ENCODE assay signal across 31 cellular contexts in genomic region chr5:15516486-15516885, GRCh38. TPM values are rescaled to one million over a fixed set of nuclear protein-coding genes. Genes with fewer than 3 reads are reported as not detected.
"Had no signal": no experiment of that assay in that cellular context is flagged by ENCODE, and none has a peak within 500 bp of the region (broad histone marks: within the 10 kb centered on the region; RNA-seq: fewer than 3 reads in every experiment).

No MANE protein-coding gene starts in this region.

- H3K27ac ChIP-seq: body of pancreas, breast epithelium, SJCRH30, SK-N-MC had no signal

- H3K4me1 Mint-ChIP-seq: activated CD4-positive, alpha-beta T cell treated with anti-CD3 and anti-CD28 coated beads for 36 hours; activated CD4-positive, alpha-beta T cell treated with anti-CD3 and anti-CD28 coated beads, Interleukin-2, amount 10 ng/mL, durations not matched to agents 7 days and 5 days; activated naive CD4-positive, alpha-beta T cell treated with anti-CD3 and anti-CD28 coated beads, Interleukin-2, amount 50 U/mL, for 24 hours; activated naive CD8-positive, alpha-beta T cell treated with anti-CD3 and anti-CD28 coated beads, Interleukin-2, amount 10 ng/mL, durations not matched to agents 7 days and 5 days had no signal

- H3K4me3 Mint-ChIP-seq: activated CD4-positive, alpha-beta T cell treated with anti-CD3 and anti-CD28 coated beads for 36 hours; activated CD4-positive, alpha-beta T cell treated with anti-CD3 and anti-CD28 coated beads, Interleukin-2, amount 10 ng/mL, durations not matched to agents 7 days and 5 days; activated CD8-positive, alpha-beta T cell treated with anti-CD3 and anti-CD28 coated beads, Interleukin-2, amount 10 ng/mL, durations not matched to agents 7 days and 5 days; activated naive CD4-positive, alpha-beta T cell treated with anti-CD3 and anti-CD28 coated beads, Interleukin-2, amount 50 U/mL, for 24 hours; activated naive CD8-positive, alpha-beta T cell treated with anti-CD3 and anti-CD28 coated beads, Interleukin-2, amount 10 ng/mL, durations not matched to agents 7 days and 5 days; activated T-cell treated with anti-CD3 and anti-CD28 coated beads, Interleukin-2, amount 50 U/mL, for 24 hours; T-helper 1 cell treated with Interleukin-12 subunit alpha and Interleukin-12 subunit beta and Interleukin-4 antibody, amounts not matched to agents 30 μg/mL and 1 μg/mL, for 36 hours; T-helper 2 cell treated with Interferon-gamma antibody and Interleukin-4, amounts not matched to agents 5 μg/mL and 100 μg/mL, for 36 hours had no signal

- H3K36me3 Mint-ChIP-seq: activated naive CD4-positive, alpha-beta T cell treated with anti-CD3 and anti-CD28 coated beads, Interleukin-2, amount 50 U/mL, for 24 hours; activated naive CD8-positive, alpha-beta T cell treated with anti-CD3 and anti-CD28 coated beads, Interleukin-2, amount 10 ng/mL, durations not matched to agents 7 days and 5 days had no signal

- H3K9me3 Mint-ChIP-seq: activated CD4-positive, alpha-beta T cell treated with anti-CD3 and anti-CD28 coated beads, Interleukin-2, amount 10 ng/mL, durations not matched to agents 7 days and 5 days; activated naive CD4-positive, alpha-beta T cell treated with anti-CD3 and anti-CD28 coated beads, Interleukin-2, amount 50 U/mL, for 24 hours had no signal

- H3K27me3 Mint-ChIP-seq: activated CD4-positive, alpha-beta T cell treated with anti-CD3 and anti-CD28 coated beads, Interleukin-2, amount 10 ng/mL, durations not matched to agents 7 days and 5 days; activated naive CD4-positive, alpha-beta T cell treated with anti-CD3 and anti-CD28 coated beads, Interleukin-2, amount 50 U/mL, for 24 hours; activated naive CD8-positive, alpha-beta T cell treated with anti-CD3 and anti-CD28 coated beads, Interleukin-2, amount 10 ng/mL, durations not matched to agents 7 days and 5 days; activated T-cell treated with anti-CD3 and anti-CD28 coated beads, Interleukin-2, amount 50 U/mL, for 24 hours had no signal

- H3K27me3 ChIP-seq: body of pancreas, breast epithelium, MG63, SJCRH30 had no signal

- H3K4me3 ChIP-seq: body of pancreas, breast epithelium, MG63, SJCRH30, SK-N-MC had no signal

- H3K36me3 ChIP-seq: breast epithelium had no signal

- DNase-seq: activated CD4-positive, alpha-beta T cell treated with anti-CD3 and anti-CD28 coated beads for 36 hours; activated CD4-positive, alpha-beta T cell treated with anti-CD3 and anti-CD28 coated beads, Interleukin-2, amount 10 ng/mL, durations not matched to agents 7 days and 5 days; activated CD4-positive, alpha-beta T cell treated with anti-CD3 and anti-CD28 coated beads, Interleukin-2, amount 50 U/mL, for 48 hours; activated CD8-positive, alpha-beta T cell treated with anti-CD3 and anti-CD28 coated beads, Interleukin-2, amount 10 ng/mL, durations not matched to agents 7 days and 5 days; activated gamma-delta T cell; activated naive CD4-positive, alpha-beta T cell treated with Interleukin-2 at 50 U/mL for 16 hours; activated naive CD8-positive, alpha-beta T cell treated with anti-CD3 and anti-CD28 coated beads, Interleukin-2, amount 10 ng/mL, durations not matched to agents 7 days and 5 days; activated T-cell treated with anti-CD3 and anti-CD28 coated beads, Interleukin-2, amount 50 U/mL, for 24 hours; amygdala; body of pancreas; Kasumi-1; KG1; MG63; NCI-H1105; NCI-H1417 treated with DMSO at 0.1 percent for 48 hours; NCI-H187 treated with DMSO at 0.1 percent for 48 hours; NCI-H2081; NCI-H2171 treated with DMSO at 0.1 percent for 48 hours; NCI-H2227 treated with DMSO at 0.1 percent for 48 hours; NCI-H446; NCI-H510A treated with DMSO at 0.1 percent for 48 hours; NCI-H526 treated with DMSO at 0.1 percent for 48 hours; NCI-H82; SHP77; SJCRH30 had no signal

- H3K4me1 ChIP-seq: body of pancreas, breast epithelium, SJCRH30 had no signal

- H3K9me3 ChIP-seq: body of pancreas, breast epithelium, SJCRH30 had no signal

- H3K27ac Mint-ChIP-seq: activated CD4-positive, alpha-beta T cell treated with anti-CD3 and anti-CD28 coated beads for 36 hours; activated CD4-positive, alpha-beta T cell treated with anti-CD3 and anti-CD28 coated beads, Interleukin-2, amount 10 ng/mL, durations not matched to agents 7 days and 5 days; activated CD8-positive, alpha-beta T cell treated with anti-CD3 and anti-CD28 coated beads, Interleukin-2, amount 10 ng/mL, durations not matched to agents 7 days and 5 days; activated naive CD4-positive, alpha-beta T cell treated with anti-CD3 and anti-CD28 coated beads, Interleukin-2, amount 50 U/mL, for 24 hours; activated naive CD8-positive, alpha-beta T cell treated with anti-CD3 and anti-CD28 coated beads, Interleukin-2, amount 10 ng/mL, durations not matched to agents 7 days and 5 days; activated T-cell treated with anti-CD3 and anti-CD28 coated beads, Interleukin-2, amount 50 U/mL, for 24 hours; activated T-helper 2 cell treated with anti-CD3 and anti-CD28 coated beads, Interferon-gamma antibody, Interleukin-2, Interleukin-4, amounts not matched to agents 10 μg/mL and 5 μg/mL and 100 μg/mL, durations not matched to agents 14 hours and 24 hours and 36 hours; T-helper 1 cell treated with Interleukin-12 subunit alpha and Interleukin-12 subunit beta and Interleukin-4 antibody, amounts not matched to agents 30 μg/mL and 1 μg/mL, for 36 hours; T-helper 2 cell treated with Interferon-gamma antibody and Interleukin-4, amounts not matched to agents 5 μg/mL and 100 μg/mL, for 36 hours had no signal

RNA-seq across cellular contexts. Expression of gene FBXL7, which starts 16.5 kb away (rescaled TPM):
- total RNA-seq: activated CD4-positive, alpha-beta T cell treated with anti-CD3 and anti-CD28 coated beads for 36 hours; activated CD4-positive, alpha-beta T cell treated with anti-CD3 and anti-CD28 coated beads, Interleukin-2, amount 10 ng/mL, durations not matched to agents 7 days and 5 days; activated CD8-positive, alpha-beta T cell treated with anti-CD3 and anti-CD28 coated beads, Interleukin-2, amount 10 ng/mL, durations not matched to agents 7 days and 5 days; activated naive CD8-positive, alpha-beta T cell treated with anti-CD3 and anti-CD28 coated beads, Interleukin-2, amount 10 ng/mL, durations not matched to agents 7 days and 5 days; activated T-helper 2 cell treated with anti-CD3 and anti-CD28 coated beads, Interferon-gamma antibody, Interleukin-2, Interleukin-4, amounts not matched to agents 10 μg/mL and 5 μg/mL and 100 μg/mL, durations not matched to agents 14 hours and 24 hours and 36 hours had no signal
